ENCODE assay signal across 19 cellular contexts in genomic region chr2:33511141-33511540, GRCh38.
"Had no signal": no experiment of that assay in that cellular context is flagged by ENCODE, and none has a peak within 500 bp of the region (broad histone marks: within the 10 kb centered on the region; RNA-seq: fewer than 3 reads in every experiment).

No MANE protein-coding gene starts in this region.

- H3K4me1 ChIP-seq: pancreas, sigmoid colon, tibial nerve, vagina had no signal

- H3K4me1 Mint-ChIP-seq: activated naive CD4-positive, alpha-beta T cell treated with anti-CD3 and anti-CD28 coated beads, Interleukin-2, amount 50 U/mL, for 24 hours; naive thymus-derived CD4-positive, alpha-beta T cell; T-cell had no signal

- H3K9me3 Mint-ChIP-seq: activated CD8-positive, alpha-beta T cell treated with anti-CD3 and anti-CD28 coated beads for 36 hours; activated naive CD4-positive, alpha-beta T cell treated with anti-CD3 and anti-CD28 coated beads, Interleukin-2, amount 50 U/mL, for 24 hours; activated T-cell treated with anti-CD3 and anti-CD28 coated beads, Interleukin-2, amount 50 U/mL, for 4 hours; T-cell had no signal

- H3K27me3 ChIP-seq: gastrocnemius medialis, heart left ventricle, pancreas, sigmoid colon, tibial nerve, vagina had no signal

- H3K27ac Mint-ChIP-seq: activated CD8-positive, alpha-beta T cell treated with anti-CD3 and anti-CD28 coated beads for 36 hours; activated naive CD4-positive, alpha-beta T cell treated with anti-CD3 and anti-CD28 coated beads, Interleukin-2, amount 50 U/mL, for 24 hours; brain; naive thymus-derived CD4-positive, alpha-beta T cell; T-cell had no signal

- ATAC-seq: activated CD8-positive, alpha-beta T cell treated with anti-CD3 and anti-CD28 coated beads for 36 hours; activated T-cell treated with anti-CD3 and anti-CD28 coated beads, Interleukin-2, amount 50 U/mL, for 4 hours; gastrocnemius medialis; heart left ventricle; naive thymus-derived CD4-positive, alpha-beta T cell; pancreas; T-cell had no signal

- DNase-seq: activated CD8-positive, alpha-beta T cell treated with anti-CD3 and anti-CD28 coated beads for 36 hours; activated effector memory CD4-positive, alpha-beta T cell treated with Interleukin-2 at 50 U/mL for 16 hours; activated T-cell treated with anti-CD3 and anti-CD28 coated beads, Interleukin-2, amount 50 U/mL, for 4 hours; amniotic stem cell; cortex of kidney; effector CD8-positive, alpha-beta T cell; gastrocnemius medialis; heart left ventricle; naive thymus-derived CD4-positive, alpha-beta T cell; pancreas; sigmoid colon; stimulated activated CD4-positive, alpha-beta T cell treated with anti-CD3 and anti-CD28 coated beads, Interleukin-1b, Interleukin-23, amount 100 ng/mL, for 48 hours; T-cell; T-helper 9 cell had no signal

- H3K9me3 ChIP-seq: gastrocnemius medialis, heart left ventricle, pancreas, sigmoid colon, tibial nerve, vagina had no signal

- H3K4me3 Mint-ChIP-seq: activated CD8-positive, alpha-beta T cell treated with anti-CD3 and anti-CD28 coated beads for 36 hours; activated naive CD4-positive, alpha-beta T cell treated with anti-CD3 and anti-CD28 coated beads, Interleukin-2, amount 50 U/mL, for 24 hours; activated T-cell treated with anti-CD3 and anti-CD28 coated beads, Interleukin-2, amount 50 U/mL, for 4 hours; brain; naive thymus-derived CD4-positive, alpha-beta T cell; T-cell had no signal

- H3K36me3 ChIP-seq: pancreas, sigmoid colon, vagina had no signal

- H3K27me3 Mint-ChIP-seq: activated naive CD4-positive, alpha-beta T cell treated with anti-CD3 and anti-CD28 coated beads, Interleukin-2, amount 50 U/mL, for 24 hours; brain; naive thymus-derived CD4-positive, alpha-beta T cell; T-cell had no signal

- H3K36me3 Mint-ChIP-seq: activated naive CD4-positive, alpha-beta T cell treated with anti-CD3 and anti-CD28 coated beads, Interleukin-2, amount 50 U/mL, for 24 hours; brain had no signal

- H3K4me3 ChIP-seq: gastrocnemius medialis, heart left ventricle, pancreas, sigmoid colon, tibial nerve, vagina had no signal

- H3K27ac ChIP-seq: heart left ventricle, pancreas, tibial nerve, vagina, VCaP had no signal
